33 cellular contexts compared by ENCODE assay signal in genomic region chr3:181006541-181006940, GRCh38.
"Had no signal": no experiment of that assay in that cellular context is flagged by ENCODE, and none has a peak within 500 bp of the region (broad histone marks: within the 10 kb centered on the region; RNA-seq: fewer than 3 reads in every experiment).

No MANE protein-coding gene starts in this region.

- DNase-seq: activated CD4-positive, alpha-beta T cell treated with anti-CD3 and anti-CD28 coated beads for 1 hour; activated CD4-positive, alpha-beta T cell treated with anti-CD3 and anti-CD28 coated beads, Interleukin-2, amount 10 ng/mL, durations not matched to agents 7 days and 5 days; activated CD4-positive, alpha-beta T cell treated with anti-CD3 and anti-CD28 coated beads, Interleukin-2, amount 50 U/mL, for 48 hours; activated CD4-positive, CD25-positive, alpha-beta regulatory T cell; activated CD8-positive, alpha-beta T cell treated with anti-CD3 and anti-CD28 coated beads, Interleukin-2, amount 10 ng/mL, durations not matched to agents 7 days and 5 days; activated effector memory CD4-positive, alpha-beta T cell treated with Interleukin-2 at 50 U/mL for 16 hours; activated naive CD4-positive, alpha-beta T cell treated with anti-CD3 and anti-CD28 coated beads, Interleukin-2, amount 10 ng/mL, durations not matched to agents 7 days and 5 days; activated naive CD8-positive, alpha-beta T cell treated with anti-CD3 and anti-CD28 coated beads, Interleukin-2, amount 50 U/mL, for 24 hours; activated T-cell treated with anti-CD3 and anti-CD28 coated beads, Interleukin-2, amount 50 U/mL, for 24 hours; anterior cingulate cortex; caudate nucleus; cerebellar nuclear complex; Kasumi-1; MG63; NCI-H1048; NCI-H1105 treated with DMSO at 0.1 percent for 48 hours; NCI-H1436; NCI-H1694 treated with DMSO at 0.1 percent for 48 hours; NCI-H2029; NCI-H345; NCI-H510A; NCI-H526; NCI-H748 treated with DMSO at 0.1 percent for 48 hours; NK-92 treated with Interleukin-12 subunit alpha and Interleukin-12 subunit beta, amount 100 ng/mL, for 24 hours; PC-9; Right ventricle myocardium superior; SW 1271; T1000; WERI-Rb-1 had no signal

- H3K36me3 ChIP-seq: MG63, WERI-Rb-1 had no signal

- H3K36me3 Mint-ChIP-seq: activated naive CD4-positive, alpha-beta T cell treated with anti-CD3 and anti-CD28 coated beads, Interleukin-2, amount 10 ng/mL, durations not matched to agents 7 days and 5 days; brain had no signal

- H3K27me3 Mint-ChIP-seq: activated CD4-positive, alpha-beta T cell treated with anti-CD3 and anti-CD28 coated beads, Interleukin-2, amount 10 ng/mL, durations not matched to agents 7 days and 5 days; activated naive CD4-positive, alpha-beta T cell treated with anti-CD3 and anti-CD28 coated beads, Interleukin-2, amount 10 ng/mL, durations not matched to agents 7 days and 5 days had no signal

- H3K27me3 ChIP-seq: MG63 had no signal

- H2AFZ ChIP-seq: PC-9 had no signal

- H3K27ac ChIP-seq: PC-9, WERI-Rb-1 had no signal

- H3K27ac Mint-ChIP-seq: activated CD4-positive, alpha-beta T cell treated with anti-CD3 and anti-CD28 coated beads, Interleukin-2, amount 10 ng/mL, durations not matched to agents 7 days and 5 days; activated CD8-positive, alpha-beta T cell treated with anti-CD3 and anti-CD28 coated beads, Interleukin-2, amount 10 ng/mL, durations not matched to agents 7 days and 5 days; activated naive CD4-positive, alpha-beta T cell treated with anti-CD3 and anti-CD28 coated beads, Interleukin-2, amount 10 ng/mL, durations not matched to agents 7 days and 5 days; activated naive CD8-positive, alpha-beta T cell; activated naive CD8-positive, alpha-beta T cell treated with anti-CD3 and anti-CD28 coated beads, Interleukin-2, amount 50 U/mL, for 24 hours; activated T-cell treated with anti-CD3 and anti-CD28 coated beads, Interleukin-2, amount 50 U/mL, for 24 hours; brain had no signal

- ATAC-seq: activated CD8-positive, alpha-beta T cell treated with anti-CD3 and anti-CD28 coated beads, Interleukin-2, amount 10 ng/mL, durations not matched to agents 7 days and 5 days; activated naive CD8-positive, alpha-beta T cell treated with anti-CD3 and anti-CD28 coated beads, Interleukin-2, amount 50 U/mL, for 24 hours had no signal

- FAIRE-seq: bronchial epithelial cell, RCC 7860 had no signal

- H3K4me1 Mint-ChIP-seq: activated CD4-positive, alpha-beta T cell treated with anti-CD3 and anti-CD28 coated beads, Interleukin-2, amount 10 ng/mL, durations not matched to agents 7 days and 5 days; activated naive CD4-positive, alpha-beta T cell treated with anti-CD3 and anti-CD28 coated beads, Interleukin-2, amount 10 ng/mL, durations not matched to agents 7 days and 5 days; brain had no signal

- H3K4me3 Mint-ChIP-seq: activated CD4-positive, alpha-beta T cell treated with anti-CD3 and anti-CD28 coated beads, Interleukin-2, amount 10 ng/mL, durations not matched to agents 7 days and 5 days; activated CD8-positive, alpha-beta T cell treated with anti-CD3 and anti-CD28 coated beads, Interleukin-2, amount 10 ng/mL, durations not matched to agents 7 days and 5 days; activated naive CD4-positive, alpha-beta T cell treated with anti-CD3 and anti-CD28 coated beads, Interleukin-2, amount 10 ng/mL, durations not matched to agents 7 days and 5 days; activated naive CD8-positive, alpha-beta T cell; activated naive CD8-positive, alpha-beta T cell treated with anti-CD3 and anti-CD28 coated beads, Interleukin-2, amount 50 U/mL, for 24 hours; activated T-cell treated with anti-CD3 and anti-CD28 coated beads, Interleukin-2, amount 50 U/mL, for 24 hours; brain had no signal

- H3K4me3 ChIP-seq: MG63, PC-9 had no signal

- H3K4me2 ChIP-seq: PC-9 had no signal
